Comparison of ENCODE assay signal across 16 cellular contexts in the genomic region with DNA sequence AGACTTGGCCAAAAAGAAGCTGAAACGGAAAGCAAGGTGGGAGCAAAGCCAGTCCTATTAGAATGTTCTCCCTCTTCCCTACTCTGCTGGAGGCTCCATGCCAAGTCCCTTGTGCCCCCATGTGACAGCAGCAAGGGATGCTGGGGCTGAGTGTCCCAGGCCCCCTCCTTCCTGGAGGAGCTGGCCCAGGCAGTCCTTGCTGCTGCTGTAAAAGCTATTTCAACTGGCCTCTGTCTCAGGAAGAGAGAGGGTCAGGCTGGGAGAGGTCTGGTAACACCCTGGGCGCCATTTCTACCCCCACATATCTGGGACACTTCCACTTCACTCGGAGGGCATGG. TPM values are rescaled to one million over a fixed set of nuclear protein-coding genes. Genes with fewer than 3 reads are reported as not detected.
DNase-seq lines count a peak whose midpoint lies in the region; ATAC-seq, FAIRE-seq and TF ChIP-seq lines count a peak whose summit lies in the region.
"Had no signal": no experiment of that assay in that cellular context is flagged by ENCODE, and none has a peak within 500 bp of the region (broad histone marks: within the 10 kb centered on the region; RNA-seq: fewer than 3 reads in every experiment).

No MANE protein-coding gene starts in this region.

- H3K27me3 ChIP-seq in HepG2 (ENCODE audit: control insufficient read depth in 1 of 2, insufficient read depth in 2 of 2, low read length in 2 of 2), result no peaks in the 10 kb centered on the region

- H3K27ac Mint-ChIP-seq in stimulated activated effector memory CD8-positive, alpha-beta T cell treated with anti-CD3 and anti-CD28 coated beads, Interleukin-12 subunit alpha, Interleukin-12 subunit beta, amount 100 ng/mL, for 72 hours, result no peak overlapping the region
- H3K27ac Mint-ChIP-seq in Calu3 (ENCODE audit: unreplicated experiment), result no peak overlapping the region
- H3K27ac Mint-ChIP-seq: immature natural killer cell had no signal

- H3K79me2 ChIP-seq in HepG2 (ENCODE audit: insufficient read depth, low read length), result no peaks in the 10 kb centered on the region

- no peaks in the 10 kb centered on the region for H4K20me1 ChIP-seq in HepG2 (ENCODE audit: insufficient read depth, low read length)

- H3K4me3 Mint-ChIP-seq in stimulated activated effector memory CD8-positive, alpha-beta T cell treated with anti-CD3 and anti-CD28 coated beads, Interleukin-12 subunit alpha, Interleukin-12 subunit beta, amount 100 ng/mL, for 72 hours, result peak overlapping the region; percentile 65
- no peak overlapping the region for H3K4me3 Mint-ChIP-seq in Calu3 (ENCODE audit: low read depth, unreplicated experiment)

- no peak for TF ChIP-seq POLR2A in HepG2 (IDR thresholded peaks at IDR 0.05; ENCODE audit: insufficient read depth in 1 of 2, low read depth in 2 of 2, low read length in 2 of 2)

- H3K27ac ChIP-seq in cingulate gyrus (ENCODE audit: low read depth, low read length) (peak overlapping the region; percentile 89), HepG2 (ENCODE audit: extremely low read length, insufficient read depth, low read length) (peak overlapping the region; percentile 91)
- H3K27ac ChIP-seq: suprapubic skin had no signal

- CTCF ChIA-PET in HepG2 (lab: Yijun Ruan, JAX; ENCODE audit: low intra/inter-chr PET ratio, low total read pairs), result no interaction called here
- CTCF ChIA-PET in Calu3 (lab: Charles Lee), result interaction anchor here (0.9 to 1.6 kb wide), 6 partner anchors 9 to 130 kb away, joined by 3 to 6 read pairs (median 4); no protein-coding TSS in a partner anchor

- BruUV-seq in HepG2 (replicated peaks; lab: Mats Ljungman, UMichigan) (no TSS peak), Calu3 (replicated peaks; lab: Mats Ljungman, UMichigan) (no TSS peak)

- no peak for TF ChIP-seq RAD21 in HepG2 (CRISPR knock-in tag; IDR thresholded peaks at IDR 0.05)

- in situ Hi-C loops in HepG2 (cut with HindIII; ENCODE audit: extremely low pct_ligation_motif_present, low pct_unique_long_range_greater_than_20kb), result no loop called here

- peak overlapping the region in 1 of 3 experiments; percentile 36; a peak in 2 of 6 replicates for H3K4me3 ChIP-seq in HepG2 (replicated peaks in 1 of 3; ENCODE audit: insufficient read depth in 1 of 3, low read depth in 2 of 3, low read length in 3 of 3)
- H3K4me3 ChIP-seq: suprapubic skin had no signal

- FAIRE-seq in HepG2 (lab: Jason Lieb, UNC), result no peak

- 52% methylated on average over 3 of the region's 3 CpGs for WGBS in HepG2 (ENCODE audit: low lambda C conversion rate)

- no peaks in the 10 kb centered on the region for H3K9me3 Mint-ChIP-seq in stimulated activated effector memory CD8-positive, alpha-beta T cell treated with anti-CD3 and anti-CD28 coated beads, Interleukin-12 subunit alpha, Interleukin-12 subunit beta, amount 100 ng/mL, for 72 hours
- H3K9me3 Mint-ChIP-seq in Calu3 (ENCODE audit: low read depth, unreplicated experiment), result no peaks in the 10 kb centered on the region
- H3K9me3 Mint-ChIP-seq: IgD-negative memory B cell, immature natural killer cell had no signal

- no peaks in the 10 kb centered on the region for H3K36me3 ChIP-seq in HepG2 (replicated peaks in 1 of 2; ENCODE audit: control insufficient read depth in 1 of 2, insufficient read depth in 2 of 2, low read length in 2 of 2)
- H3K36me3 ChIP-seq: suprapubic skin had no signal

- ATAC-seq in HepG2 (peak; percentile 5), HG02938 (IDR thresholded peaks at IDR 0.05; ENCODE audit: unreplicated experiment) (no peak)
- ATAC-seq in stimulated activated effector memory CD8-positive, alpha-beta T cell treated with anti-CD3 and anti-CD28 coated beads, Interleukin-12 subunit alpha, Interleukin-12 subunit beta, amount 100 ng/mL, for 72 hours, result no peak
- ATAC-seq: esophagus mucosa had no signal

- no peak for TF ChIP-seq CTCF in HepG2 (CRISPR knock-in tag; IDR thresholded peaks at IDR 0.05)
- no peak for TF ChIP-seq CTCF in Calu3 (IDR thresholded peaks at IDR 0.05; ENCODE audit: unreplicated experiment)

- POLR2A ChIA-PET in HepG2 (lab: Yijun Ruan, JAX), result interaction anchor here (0.7 to 20.0 kb wide), 28 partner anchors 10 to 340 kb away, joined by 3 to 314 read pairs (median 4); a partner anchor contains a TSS

- TF ChIP-seq EP300 in HepG2 (IDR thresholded peaks at IDR 0.05; ENCODE audit: low read depth in 2 of 2, low read length in 2 of 2), result no peak
- no peak for TF ChIP-seq EP300 in HepG2 (CRISPR knock-in tag; IDR thresholded peaks at IDR 0.05; ENCODE audit: borderline replicate concordance)

- H3K27me3 Mint-ChIP-seq in Calu3 (ENCODE audit: unreplicated experiment), result peaks cover 57% of the 10 kb centered on the region

- no peaks in the 10 kb centered on the region for H3K9me3 ChIP-seq in HepG2 (ENCODE audit: low read length)
- H3K9me3 ChIP-seq: suprapubic skin had no signal

- H3K4me1 ChIP-seq in HepG2 (ENCODE audit: insufficient read depth, low read length), result peaks cover 96% of the 10 kb centered on the region

- H3K9ac ChIP-seq in HepG2 (ENCODE audit: insufficient read depth, low read depth, low read length), result peak overlapping the region; percentile 69

- intact Hi-C loops in HepG2 (cut with micrococcal nuclease; ENCODE audit: unreplicated experiment) (loop anchor here (10.0 kb wide), 1 partner anchor 156 kb away; a partner anchor contains a TSS), Calu3 (cut with micrococcal nuclease; ENCODE audit: unreplicated experiment) (no loop called here)

- H3K4me1 Mint-ChIP-seq in stimulated activated effector memory CD8-positive, alpha-beta T cell treated with anti-CD3 and anti-CD28 coated beads, Interleukin-12 subunit alpha, Interleukin-12 subunit beta, amount 100 ng/mL, for 72 hours, result peaks cover 25% of the 10 kb centered on the region
- peaks cover 20% of the 10 kb centered on the region for H3K4me1 Mint-ChIP-seq in Calu3 (ENCODE audit: low read depth, unreplicated experiment)

- peak overlapping the region; percentile 58 for H3K4me2 ChIP-seq in HepG2 (ENCODE audit: low read depth, low read length)

- H2AFZ ChIP-seq in HepG2 (ENCODE audit: low read length), result no peak overlapping the region

- DNase-seq in NCI-H2029 (lab: John Stamatoyannopoulos, UW), result peak; percentile 85
- DNase-seq in HepG2 (ENCODE audit: low spot score), result no peak
- DNase-seq in stimulated activated effector memory CD8-positive, alpha-beta T cell treated with anti-CD3 and anti-CD28 coated beads, Interleukin-12 subunit alpha, Interleukin-12 subunit beta, amount 100 ng/mL, for 72 hours (ENCODE audit: low spot score in 2 of 2), result no peak
- DNase-seq in effector CD8-positive, alpha-beta T cell (lab: John Stamatoyannopoulos, UW), result no peak
- DNase-seq in DMS79 (lab: John Stamatoyannopoulos, UW), result no peak
- no peak for DNase-seq in Calu3
- DNase-seq: AML-193, immature natural killer cell, NCI-H2081 treated with DMSO at 0.1 percent for 48 hours had no signal

- no peaks in the 10 kb centered on the region for H3K36me3 Mint-ChIP-seq in stimulated activated effector memory CD8-positive, alpha-beta T cell treated with anti-CD3 and anti-CD28 coated beads, Interleukin-12 subunit alpha, Interleukin-12 subunit beta, amount 100 ng/mL, for 72 hours
- peaks cover 5% of the 10 kb centered on the region for H3K36me3 Mint-ChIP-seq in Calu3 (ENCODE audit: insufficient read depth, unreplicated experiment)
- H3K36me3 Mint-ChIP-seq: IgD-negative memory B cell had no signal

RNA-seq across cellular contexts. Expression of a gene that starts 25.0 kb away (rescaled TPM):
- total RNA-seq in HepG2 (2016; rRNA removed; fragmentation: Illumina TruSeq; extraction: Trizol), result 0.10 and 0.33 TPM in 2 replicates
- 0.18 and 0.20 TPM in 2 replicates for total RNA-seq in HepG2 (2016; cell fraction: cytosol; rRNA removed; fragmentation: Illumina TruSeq; extraction: Trizol; ENCODE audit: low read depth)
- 0.13 and 0.32 TPM in 2 replicates for total RNA-seq in HepG2 (2016; cell fraction: insoluble cytoplasmic fraction; rRNA removed; fragmentation: Illumina TruSeq; extraction: Trizol)
- total RNA-seq in HepG2 (2016; cell fraction: membrane; rRNA removed; fragmentation: Illumina TruSeq; extraction: Trizol), result 0.25 and 0.28 TPM in 2 replicates
- total RNA-seq in HepG2 (2016; cell fraction: nucleus; rRNA removed; fragmentation: Illumina TruSeq; extraction: Trizol), result 0.47 TPM in 2 replicates
- polyA plus RNA-seq in HepG2 (2011; rRNA removed), result 0.24 and 0.50 TPM in 2 replicates
- polyA plus RNA-seq in HepG2 (2011; cell fraction: cytosol; rRNA removed), result 0.09 and 0.10 TPM in 2 replicates
- polyA plus RNA-seq in HepG2 (2011; cell fraction: nucleus; rRNA removed), result 1.4 and 2.2 TPM in 2 replicates
- 0.53 and 0.62 TPM in 2 replicates for polyA plus RNA-seq in HepG2 (2012)
- not detected in 2 replicates for polyA plus RNA-seq in HepG2 (2016; cell fraction: cytosol; fragmentation: Illumina TruSeq; extraction: Trizol; ENCODE audit: low read depth)
- 0.19 TPM in 2 replicates for polyA plus RNA-seq in HepG2 (2016; cell fraction: insoluble cytoplasmic fraction; fragmentation: Illumina TruSeq; extraction: Trizol; ENCODE audit: low read depth)
- 0.06 and 0.07 TPM in 2 replicates for polyA plus RNA-seq in HepG2 (2016; cell fraction: membrane; fragmentation: Illumina TruSeq; extraction: Trizol; ENCODE audit: low read depth)
- 0.84 and 0.86 TPM in 2 replicates for polyA plus RNA-seq in HepG2 (2016; cell fraction: nucleus; fragmentation: Illumina TruSeq; extraction: Trizol; ENCODE audit: insufficient read depth, low read depth)
- 1.2 TPM in 1 of 2 replicates, not detected in the other for polyA minus RNA-seq in HepG2 (2011; rRNA and poly(A)+ RNA removed; ENCODE audit: low replicate concordance)
- 0.18 and 0.49 TPM in 2 replicates for polyA minus RNA-seq in HepG2 (2011; cell fraction: cytosol; rRNA and poly(A)+ RNA removed)
- polyA minus RNA-seq in HepG2 (2011; cell fraction: nucleus; rRNA and poly(A)+ RNA removed), result 1.4 and 1.7 TPM in 2 replicates
- 0.17 and 0.29 TPM in 2 replicates for total RNA-seq in Calu3 (2022)
- total RNA-seq: esophagus mucosa, RPMI7951, suprapubic skin had no signal
- polyA plus RNA-seq: immature natural killer cell had no signal

RNA-seq across cellular contexts. Expression of a gene that starts 29.7 kb away (rescaled TPM):
- total RNA-seq in HepG2 (2016; rRNA removed; fragmentation: Illumina TruSeq; extraction: Trizol) (8.6 and 22.6 TPM in 2 replicates), Calu3 (2022) (not detected in 2 replicates)
- total RNA-seq in HepG2 (2016; cell fraction: cytosol; rRNA removed; fragmentation: Illumina TruSeq; extraction: Trizol; ENCODE audit: low read depth), result 5.3 and 5.4 TPM in 2 replicates
- total RNA-seq in HepG2 (2016; cell fraction: insoluble cytoplasmic fraction; rRNA removed; fragmentation: Illumina TruSeq; extraction: Trizol), result 8.5 and 22.3 TPM in 2 replicates
- total RNA-seq in HepG2 (2016; cell fraction: membrane; rRNA removed; fragmentation: Illumina TruSeq; extraction: Trizol), result 9.0 and 9.1 TPM in 2 replicates
- total RNA-seq in HepG2 (2016; cell fraction: nucleus; rRNA removed; fragmentation: Illumina TruSeq; extraction: Trizol), result 20.9 and 25.8 TPM in 2 replicates
- polyA plus RNA-seq in HepG2 (2011; rRNA removed), result 5.3 and 12.3 TPM in 2 replicates
- 7.0 and 7.8 TPM in 2 replicates for polyA plus RNA-seq in HepG2 (2011; cell fraction: cytosol; rRNA removed)
- 34.4 and 48.4 TPM in 2 replicates for polyA plus RNA-seq in HepG2 (2011; cell fraction: nucleus; rRNA removed)
- polyA plus RNA-seq in HepG2 (2012), result 18.9 and 34.7 TPM in 2 replicates
- 3.2 and 3.5 TPM in 2 replicates for polyA plus RNA-seq in HepG2 (2016; cell fraction: cytosol; fragmentation: Illumina TruSeq; extraction: Trizol; ENCODE audit: low read depth)
- 5.5 and 6.2 TPM in 2 replicates for polyA plus RNA-seq in HepG2 (2016; cell fraction: insoluble cytoplasmic fraction; fragmentation: Illumina TruSeq; extraction: Trizol; ENCODE audit: low read depth)
- polyA plus RNA-seq in HepG2 (2016; cell fraction: membrane; fragmentation: Illumina TruSeq; extraction: Trizol; ENCODE audit: low read depth), result 4.5 and 5.7 TPM in 2 replicates
- 39.6 and 40.3 TPM in 2 replicates for polyA plus RNA-seq in HepG2 (2016; cell fraction: nucleus; fragmentation: Illumina TruSeq; extraction: Trizol; ENCODE audit: insufficient read depth, low read depth)
- polyA minus RNA-seq in HepG2 (2011; rRNA and poly(A)+ RNA removed; ENCODE audit: low replicate concordance), result 22.0 TPM in 1 of 2 replicates, not detected in the other
- polyA minus RNA-seq in HepG2 (2011; cell fraction: cytosol; rRNA and poly(A)+ RNA removed), result 3.6 and 5.1 TPM in 2 replicates
- 7.0 and 12.7 TPM in 2 replicates for polyA minus RNA-seq in HepG2 (2011; cell fraction: nucleus; rRNA and poly(A)+ RNA removed)
- total RNA-seq: esophagus mucosa, osteocyte, RPMI7951, suprapubic skin had no signal
- polyA plus RNA-seq: IgD-negative memory B cell, immature natural killer cell had no signal

RNA-seq across cellular contexts. Expression of a gene that starts 39.0 kb away (rescaled TPM):
- 75.0 and 75.1 TPM in 2 replicates for total RNA-seq in HepG2 (2016; rRNA removed; fragmentation: Illumina TruSeq; extraction: Trizol)
- 50.9 and 56.3 TPM in 2 replicates for total RNA-seq in HepG2 (2016; cell fraction: cytosol; rRNA removed; fragmentation: Illumina TruSeq; extraction: Trizol; ENCODE audit: low read depth)
- total RNA-seq in HepG2 (2016; cell fraction: insoluble cytoplasmic fraction; rRNA removed; fragmentation: Illumina TruSeq; extraction: Trizol), result 75.1 and 81.5 TPM in 2 replicates
- 52.3 and 60.5 TPM in 2 replicates for total RNA-seq in HepG2 (2016; cell fraction: membrane; rRNA removed; fragmentation: Illumina TruSeq; extraction: Trizol)
- total RNA-seq in HepG2 (2016; cell fraction: nucleus; rRNA removed; fragmentation: Illumina TruSeq; extraction: Trizol), result 31.4 and 33.7 TPM in 2 replicates
- polyA plus RNA-seq in HepG2 (2011; rRNA removed), result 56.5 and 65.8 TPM in 2 replicates
- polyA plus RNA-seq in HepG2 (2011; cell fraction: cytosol; rRNA removed), result 106 and 143 TPM in 2 replicates
- polyA plus RNA-seq in HepG2 (2011; cell fraction: nucleus; rRNA removed), result 62.4 and 67.4 TPM in 2 replicates
- 43.1 and 47.9 TPM in 2 replicates for polyA plus RNA-seq in HepG2 (2012)
- 62.6 and 68.8 TPM in 2 replicates for polyA plus RNA-seq in HepG2 (2016; cell fraction: cytosol; fragmentation: Illumina TruSeq; extraction: Trizol; ENCODE audit: low read depth)
- 76.7 and 82.8 TPM in 2 replicates for polyA plus RNA-seq in HepG2 (2016; cell fraction: insoluble cytoplasmic fraction; fragmentation: Illumina TruSeq; extraction: Trizol; ENCODE audit: low read depth)
- 47.1 and 47.7 TPM in 2 replicates for polyA plus RNA-seq in HepG2 (2016; cell fraction: membrane; fragmentation: Illumina TruSeq; extraction: Trizol; ENCODE audit: low read depth)
- 66.2 and 72.5 TPM in 2 replicates for polyA plus RNA-seq in HepG2 (2016; cell fraction: nucleus; fragmentation: Illumina TruSeq; extraction: Trizol; ENCODE audit: insufficient read depth, low read depth)
- 38.8 and 62.4 TPM in 2 replicates for polyA minus RNA-seq in HepG2 (2011; rRNA and poly(A)+ RNA removed; ENCODE audit: low replicate concordance)
- polyA minus RNA-seq in HepG2 (2011; cell fraction: cytosol; rRNA and poly(A)+ RNA removed), result 10.5 and 15.4 TPM in 2 replicates
- polyA minus RNA-seq in HepG2 (2011; cell fraction: nucleus; rRNA and poly(A)+ RNA removed), result 15.3 and 16.7 TPM in 2 replicates
- 82.6 and 86.8 TPM in 2 replicates for total RNA-seq in Calu3 (2022)

RNA-seq across cellular contexts. Expression of a gene that starts 40.3 kb away (rescaled TPM):
- 3.5 and 6.3 TPM in 2 replicates for total RNA-seq in HepG2 (2016; rRNA removed; fragmentation: Illumina TruSeq; extraction: Trizol)
- 2.7 and 2.9 TPM in 2 replicates for total RNA-seq in HepG2 (2016; cell fraction: cytosol; rRNA removed; fragmentation: Illumina TruSeq; extraction: Trizol; ENCODE audit: low read depth)
- 5.5 and 7.0 TPM in 2 replicates for total RNA-seq in HepG2 (2016; cell fraction: insoluble cytoplasmic fraction; rRNA removed; fragmentation: Illumina TruSeq; extraction: Trizol)
- total RNA-seq in HepG2 (2016; cell fraction: membrane; rRNA removed; fragmentation: Illumina TruSeq; extraction: Trizol), result 1.7 and 2.6 TPM in 2 replicates
- total RNA-seq in HepG2 (2016; cell fraction: nucleus; rRNA removed; fragmentation: Illumina TruSeq; extraction: Trizol), result 6.1 and 7.0 TPM in 2 replicates
- polyA plus RNA-seq in HepG2 (2011; rRNA removed), result 9.3 and 14.2 TPM in 2 replicates
- polyA plus RNA-seq in HepG2 (2011; cell fraction: cytosol; rRNA removed), result 4.5 and 5.1 TPM in 2 replicates
- 31.5 and 46.2 TPM in 2 replicates for polyA plus RNA-seq in HepG2 (2011; cell fraction: nucleus; rRNA removed)
- 12.7 and 16.4 TPM in 2 replicates for polyA plus RNA-seq in HepG2 (2012)
- 0.99 and 1.7 TPM in 2 replicates for polyA plus RNA-seq in HepG2 (2016; cell fraction: cytosol; fragmentation: Illumina TruSeq; extraction: Trizol; ENCODE audit: low read depth)
- polyA plus RNA-seq in HepG2 (2016; cell fraction: insoluble cytoplasmic fraction; fragmentation: Illumina TruSeq; extraction: Trizol; ENCODE audit: low read depth), result 4.1 and 5.4 TPM in 2 replicates
- polyA plus RNA-seq in HepG2 (2016; cell fraction: membrane; fragmentation: Illumina TruSeq; extraction: Trizol; ENCODE audit: low read depth), result 1.9 and 2.3 TPM in 2 replicates
- 13.1 and 18.7 TPM in 2 replicates for polyA plus RNA-seq in HepG2 (2016; cell fraction: nucleus; fragmentation: Illumina TruSeq; extraction: Trizol; ENCODE audit: insufficient read depth, low read depth)
- 8.2 TPM in 1 of 2 replicates, not detected in the other for polyA minus RNA-seq in HepG2 (2011; rRNA and poly(A)+ RNA removed; ENCODE audit: low replicate concordance)
- 1.4 and 2.5 TPM in 2 replicates for polyA minus RNA-seq in HepG2 (2011; cell fraction: cytosol; rRNA and poly(A)+ RNA removed)
- 7.5 and 14.4 TPM in 2 replicates for polyA minus RNA-seq in HepG2 (2011; cell fraction: nucleus; rRNA and poly(A)+ RNA removed)
- total RNA-seq in Calu3 (2022), result 2.3 and 5.4 TPM in 2 replicates
- total RNA-seq: RPMI7951 had no signal
